Comparison of ENCODE assay signal across 21 cellular contexts in genomic region chr22:17868771-17869170, GRCh38.
"Had no signal": no experiment of that assay in that cellular context is flagged by ENCODE, and none has a peak within 500 bp of the region (broad histone marks: within the 10 kb centered on the region; RNA-seq: fewer than 3 reads in every experiment).

No MANE protein-coding gene starts in this region.

- H3K36me3 Mint-ChIP-seq: activated naive CD4-positive, alpha-beta T cell treated with anti-CD3 and anti-CD28 coated beads, Interleukin-2, amount 50 U/mL, for 72 hours had no signal

- H3K9me3 ChIP-seq: adrenal gland, left lung, mucosa of descending colon, ovary, vagina had no signal

- H3K9ac ChIP-seq: neural progenitor cell had no signal

- ATAC-seq: activated CD4-positive, alpha-beta T cell treated with anti-CD3 and anti-CD28 coated beads for 36 hours; activated naive CD4-positive, alpha-beta T cell treated with anti-CD3 and anti-CD28 coated beads, Interleukin-2, amount 50 U/mL, for 72 hours; foreskin keratinocyte; left lung; naive thymus-derived CD4-positive, alpha-beta T cell; sciatic nerve; WTC11 had no signal

- H3K4me3 ChIP-seq: adrenal gland, left lung, mucosa of descending colon, neural progenitor cell, ovary, vagina had no signal

- H3K27me3 Mint-ChIP-seq: activated CD4-positive, alpha-beta T cell treated with anti-CD3 and anti-CD28 coated beads for 36 hours; naive thymus-derived CD4-positive, alpha-beta T cell had no signal

- H3K4me1 Mint-ChIP-seq: activated CD4-positive, alpha-beta T cell treated with anti-CD3 and anti-CD28 coated beads for 36 hours; neural progenitor cell; WTC11 had no signal

- H3K36me3 ChIP-seq: neural progenitor cell, ovary had no signal

- H3K27me3 ChIP-seq: adrenal gland, foreskin keratinocyte, left lung, neural progenitor cell, ovary, vagina had no signal

- DNase-seq: activated CD4-positive, alpha-beta T cell treated with anti-CD3 and anti-CD28 coated beads for 36 hours; activated CD4-positive, alpha-beta T cell treated with anti-CD3 and anti-CD28 coated beads, Interleukin-2, amount 50 U/mL, for 48 hours; activated gamma-delta T cell treated with Interleukin-2 at 50 U/mL for 16 hours; adrenal gland; dermis blood vessel endothelial cell; foreskin keratinocyte; kidney; left lung; mesenchymal stem cell; mucosa of descending colon; naive thymus-derived CD4-positive, alpha-beta T cell; ovary; stimulated activated naive CD4-positive, alpha-beta T cell; SW 1271 had no signal

- H3K27ac Mint-ChIP-seq: activated CD4-positive, alpha-beta T cell treated with anti-CD3 and anti-CD28 coated beads for 36 hours; activated naive CD4-positive, alpha-beta T cell treated with anti-CD3 and anti-CD28 coated beads, Interleukin-2, amount 50 U/mL, for 72 hours; activated T-helper 1 cell treated with anti-CD3 and anti-CD28 coated beads, Interleukin-12 subunit alpha, Interleukin-12 subunit beta, Interleukin-2, Interleukin-4 antibody, amounts not matched to agents 30 ng/mL and 10 ng/mL and 1 ng/mL, durations not matched to agents 14 hours and 24 hours and 36 hours; naive thymus-derived CD4-positive, alpha-beta T cell; neural progenitor cell; WTC11 had no signal

- H3K9me3 Mint-ChIP-seq: activated naive CD4-positive, alpha-beta T cell treated with anti-CD3 and anti-CD28 coated beads, Interleukin-2, amount 50 U/mL, for 72 hours; activated T-helper 1 cell treated with anti-CD3 and anti-CD28 coated beads, Interleukin-12 subunit alpha, Interleukin-12 subunit beta, Interleukin-2, Interleukin-4 antibody, amounts not matched to agents 30 ng/mL and 10 ng/mL and 1 ng/mL, durations not matched to agents 14 hours and 24 hours and 36 hours; naive thymus-derived CD4-positive, alpha-beta T cell; neural progenitor cell; WTC11 had no signal

- H3K27ac ChIP-seq: adrenal gland, epithelial cell of prostate, foreskin keratinocyte, left lung, neural progenitor cell, ovary, vagina had no signal

- H3K4me1 ChIP-seq: neural progenitor cell had no signal

- H3K4me3 Mint-ChIP-seq: activated CD4-positive, alpha-beta T cell treated with anti-CD3 and anti-CD28 coated beads for 36 hours; activated T-helper 1 cell treated with anti-CD3 and anti-CD28 coated beads, Interleukin-12 subunit alpha, Interleukin-12 subunit beta, Interleukin-2, Interleukin-4 antibody, amounts not matched to agents 30 ng/mL and 10 ng/mL and 1 ng/mL, durations not matched to agents 14 hours and 24 hours and 36 hours; naive thymus-derived CD4-positive, alpha-beta T cell; neural progenitor cell; WTC11 had no signal
